30 cellular contexts compared by ENCODE assay signal in genomic region chr11:93368022-93368421, GRCh38. TPM values are rescaled to one million over a fixed set of nuclear protein-coding genes. Genes with fewer than 3 reads are reported as not detected.
"Had no signal": no experiment of that assay in that cellular context is flagged by ENCODE, and none has a peak within 500 bp of the region (broad histone marks: within the 10 kb centered on the region; RNA-seq: fewer than 3 reads in every experiment).

No MANE protein-coding gene starts in this region.

- H3K36me3 ChIP-seq: esophagus squamous epithelium, gastrocnemius medialis, heart right ventricle, left lung, lower lobe of right lung had no signal

- H3K36me3 Mint-ChIP-seq: naive B cell had no signal

- H3K27ac ChIP-seq: coronary artery, dorsolateral prefrontal cortex, epithelial cell of prostate, esophagus squamous epithelium, gastrocnemius medialis, heart right ventricle, left lung, lower lobe of right lung had no signal

- H3K4me1 ChIP-seq: esophagus squamous epithelium, gastrocnemius medialis, heart right ventricle, left lung, lower lobe of right lung had no signal

- H3K4me3 Mint-ChIP-seq: mesothelial cell of epicardium had no signal

- H3K9me3 ChIP-seq: esophagus squamous epithelium, gastrocnemius medialis, left lung, lower lobe of right lung, mucosa of descending colon had no signal

- H3K4me1 Mint-ChIP-seq: mesothelial cell of epicardium, naive B cell had no signal

- ATAC-seq: esophagus mucosa, gastrocnemius medialis, heart right ventricle, left cardiac atrium, left lung, left ventricle myocardium superior, lower lobe of right lung, mucosa of descending colon had no signal

- H3K27ac Mint-ChIP-seq: mesothelial cell of epicardium, naive B cell had no signal

- H3K27me3 Mint-ChIP-seq: naive B cell had no signal

- H3K27me3 ChIP-seq: dorsolateral prefrontal cortex, esophagus squamous epithelium, gastrocnemius medialis, heart right ventricle, left lung had no signal

- H3K4me3 ChIP-seq: coronary artery, dorsolateral prefrontal cortex, esophagus squamous epithelium, gastrocnemius medialis, heart right ventricle, left lung, lower lobe of right lung, mucosa of descending colon had no signal

- DNase-seq: dermis blood vessel endothelial cell; dorsolateral prefrontal cortex; effector CD4-positive, alpha-beta T cell; effector memory CD4-positive, alpha-beta T cell; erythroblast; esophagus squamous epithelium; foreskin fibroblast; foreskin melanocyte; gastrocnemius medialis; glutamatergic neuron; head of caudate nucleus; heart right ventricle; hippocampal formation; left cardiac atrium; left lung; left ventricle myocardium superior; lower lobe of right lung; mesenchymal stem cell; mucosa of descending colon; naive B cell had no signal

RNA-seq across cellular contexts. Expression of gene DEUP1, which starts 37.5 kb away (rescaled TPM):
- total RNA-seq: dermis blood vessel endothelial cell, esophagus mucosa, esophagus squamous epithelium, gastrocnemius medialis, glomerular endothelial cell, kidney epithelial cell, left cardiac atrium, left ventricle myocardium superior, lower leg skin, lung microvascular endothelial cell, mesenteric fat pad, mucosa of descending colon, myocyte had no signal
- polyA plus RNA-seq: heart right ventricle had no signal
